Comparison of ENCODE assay signal across 17 cellular contexts in genomic region chr12:126807312-126807711, GRCh38.
DNase-seq lines count a peak whose midpoint lies in the region; ATAC-seq, FAIRE-seq and TF ChIP-seq lines count a peak whose summit lies in the region.
"Had no signal": no experiment of that assay in that cellular context is flagged by ENCODE, and none has a peak within 500 bp of the region (broad histone marks: within the 10 kb centered on the region; RNA-seq: fewer than 3 reads in every experiment).

No MANE protein-coding gene starts in this region.

- H4K20me1 ChIP-seq in K562 (replicated peaks; ENCODE audit: control insufficient read depth, insufficient read depth, low read length): no peaks in the 10 kb centered on the region

- no peak overlapping the region for H3K27ac ChIP-seq in K562 (ENCODE audit: extremely low read depth, low read depth, low read length)

- H3K9ac ChIP-seq in K562 (ENCODE audit: insufficient read depth in 1 of 2, low read depth in 2 of 2, low read length in 2 of 2): no peak overlapping the region

- H3K36me3 ChIP-seq in K562 (ENCODE audit: control insufficient read depth, insufficient read depth, low read length): no peaks in the 10 kb centered on the region

- no peak for TF ChIP-seq CTCF in K562 (IDR thresholded peaks at IDR 0.05 in 2 of 3, conservative IDR thresholded peaks at IDR 0.05 in 1 of 3; ENCODE audit: insufficient read depth in 2 of 3, low read depth in 1 of 3, low read length in 3 of 3)

- no peaks in the 10 kb centered on the region for H3K9me1 ChIP-seq in K562 (ENCODE audit: control insufficient read depth, insufficient read depth, low read length)

- TF ChIP-seq POLR2A in K562 (conservative IDR thresholded peaks at IDR 0.05): no peak

- intact Hi-C loops in K562 (cut with micrococcal nuclease) (no loop called here), head of caudate nucleus (cut with DNase I) (no loop called here)

- no peaks in the 10 kb centered on the region; a peak in 1 of 5 replicates for H3K4me1 ChIP-seq in K562 (replicated peaks in 1 of 2; ENCODE audit: control insufficient read depth in 2 of 2, insufficient read depth in 2 of 2, low read length in 2 of 2)
- H3K4me1 ChIP-seq: Caco-2 had no signal

- POLR2A ChIA-PET in K562 (lab: Yijun Ruan, JAX): no interaction called here

- H2AFZ ChIP-seq in K562 (ENCODE audit: low read depth, low read length): no peak overlapping the region
- H2AFZ ChIP-seq: GM23338 had no signal

- peak; percentile 78 for DNase-seq in NCI-H524 treated with DMSO at 0.1 percent for 48 hours (lab: John Stamatoyannopoulos, UW)
- peak; percentile 42 for DNase-seq in OCI-M1 (lab: John Stamatoyannopoulos, UW)
- peak in 1 of 4 experiments; percentile 7 for DNase-seq in K562 (ENCODE audit: extremely low read depth in 1 of 4, low spot score in 3 of 4)
- DNase-seq in activated CD4-positive, alpha-beta T cell treated with anti-CD3 and anti-CD28 coated beads, Interleukin-2, amount 50 U/mL, for 48 hours: no peak
- DNase-seq in head of caudate nucleus: no peak
- DNase-seq: C1 segment of cervical spinal cord; Caco-2; CD4-positive, alpha-beta memory T cell; DMS 273 treated with DMSO at 0.1 percent for 48 hours; DMS79; EL; GDM1; H9 had no signal

- BruUV-seq in K562 (replicated peaks; lab: Mats Ljungman, UMichigan): no TSS peak

- in situ Hi-C loops in K562 (cut with MboI): no loop called here

- no peak for TF ChIP-seq EP300 in K562 (IDR thresholded peaks at IDR 0.05; ENCODE audit: low read length)

- no peak for ATAC-seq in K562
- ATAC-seq in GM18868 (IDR thresholded peaks at IDR 0.05; ENCODE audit: unreplicated experiment): no peak
- ATAC-seq: GM12878, GM23338, HCT116 had no signal

- H3K9me3 ChIP-seq in K562 (replicated peaks; ENCODE audit: control insufficient read depth, insufficient read depth, low read depth, low read length): no peaks in the 10 kb centered on the region
- H3K9me3 ChIP-seq: Caco-2 had no signal

- no peak overlapping the region for H3K4me2 ChIP-seq in K562 (ENCODE audit: insufficient read depth, low read length)
- H3K4me2 ChIP-seq: GM23338 had no signal

- WGBS in K562 (ENCODE audit: insufficient coverage, low coverage, missing lambda C conversion rate): 2% methylated on average over 4 of the region's 4 CpGs

- CTCF ChIA-PET in K562 (lab: Yijun Ruan, JAX; ENCODE audit: low intra/inter-chr PET ratio): no interaction called here

- no peak for FAIRE-seq in K562 (lab: Jason Lieb, UNC)
- FAIRE-seq: GM12878 had no signal

- peaks cover 2 to 9% of the 10 kb centered on the region in 2 experiments; a peak in 2 of 5 replicates for H3K27me3 ChIP-seq in K562 (ENCODE audit: control insufficient read depth in 2 of 2, insufficient read depth in 2 of 2, low read length in 2 of 2)

- no peak for TF ChIP-seq RAD21 in K562 (CRISPR knock-in tag; conservative IDR thresholded peaks at IDR 0.05 in 1 of 2, IDR thresholded peaks at IDR 0.05 in 1 of 2)

- H3K4me3 ChIP-seq in K562: no peak overlapping the region
- H3K4me3 ChIP-seq: GM12878, GM23338 had no signal

- no peaks in the 10 kb centered on the region for H3K79me2 ChIP-seq in K562 (ENCODE audit: control insufficient read depth, insufficient read depth, low read length)

TF ChIP-seq in K562, 482 proteins besides CTCF, POLR2A, EP300 and RAD21 (continues in another document):
- no peak for TF ChIP-seq CHD2 (IDR thresholded peaks at IDR 0.05; ENCODE audit: low read depth, low read length)
- no peak for TF ChIP-seq BHLHE40 (IDR thresholded peaks at IDR 0.05; ENCODE audit: low read length)
- peak; percentile 49 for TF ChIP-seq PRDM10 (IDR thresholded peaks at IDR 0.05; ENCODE audit: partially characterized antibody)
- TF ChIP-seq HINFP (tag; conservative IDR thresholded peaks at IDR 0.05; ENCODE audit: low read depth): no peak
- no peak for TF ChIP-seq ZBTB49 (CRISPR knock-in tag; IDR thresholded peaks at IDR 0.05; ENCODE audit: borderline replicate concordance)
- peak; percentile 64 for TF ChIP-seq MEIS2 (IDR thresholded peaks at IDR 0.05; ENCODE audit: partially characterized antibody)
- TF ChIP-seq SAFB2 (IDR thresholded peaks at IDR 0.05; ENCODE audit: borderline replicate concordance, low read depth, low read length, severe bottlenecking): no peak
- no peak for TF ChIP-seq SIN3B (IDR thresholded peaks at IDR 0.05; ENCODE audit: low read depth)
- TF ChIP-seq ZNF133 (CRISPR knock-in tag; IDR thresholded peaks at IDR 0.05): no peak
- no peak for TF ChIP-seq HMBOX1 (IDR thresholded peaks at IDR 0.05)
- TF ChIP-seq RHOXF2B (CRISPR knock-in tag; conservative IDR thresholded peaks at IDR 0.05): no peak
- TF ChIP-seq ZNF436 (CRISPR knock-in tag; IDR thresholded peaks at IDR 0.05): no peak
- TF ChIP-seq, protein P1, sequence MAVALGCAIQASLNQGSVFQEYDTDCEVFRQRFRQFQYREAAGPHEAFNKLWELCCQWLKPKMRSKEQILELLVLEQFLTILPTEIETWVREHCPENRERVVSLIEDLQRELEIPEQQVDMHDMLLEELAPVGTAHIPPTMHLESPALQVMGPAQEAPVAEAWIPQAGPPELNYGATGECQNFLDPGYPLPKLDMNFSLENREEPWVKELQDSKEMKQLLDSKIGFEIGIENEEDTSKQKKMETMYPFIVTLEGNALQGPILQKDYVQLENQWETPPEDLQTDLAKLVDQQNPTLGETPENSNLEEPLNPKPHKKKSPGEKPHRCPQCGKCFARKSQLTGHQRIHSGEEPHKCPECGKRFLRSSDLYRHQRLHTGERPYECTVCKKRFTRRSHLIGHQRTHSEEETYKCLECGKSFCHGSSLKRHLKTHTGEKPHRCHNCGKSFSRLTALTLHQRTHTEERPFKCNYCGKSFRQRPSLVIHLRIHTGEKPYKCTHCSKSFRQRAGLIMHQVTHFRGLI (CRISPR knock-in tag; IDR thresholded peaks at IDR 0.05): no peak
- no peak for TF ChIP-seq ATF7 (IDR thresholded peaks at IDR 0.05)
- no peak for TF ChIP-seq ZC3H4 (CRISPR knock-in tag; IDR thresholded peaks at IDR 0.05; ENCODE audit: borderline replicate concordance)

Comparison
In these comparisons a context has a peak if more than half of its experiments do, and no peak if none do; other contexts are left out.
1. DNase-seq: peak in NCI-H524 treated with DMSO at 0.1 percent for 48 hours (single experiment) and OCI-M1 (single experiment); none in activated CD4-positive, alpha-beta T cell treated with anti-CD3 and anti-CD28 coated beads, Interleukin-2, amount 50 U/mL, for 48 hours (0 of 2) and head of caudate nucleus (0 of 42).